In the genomic region with DNA sequence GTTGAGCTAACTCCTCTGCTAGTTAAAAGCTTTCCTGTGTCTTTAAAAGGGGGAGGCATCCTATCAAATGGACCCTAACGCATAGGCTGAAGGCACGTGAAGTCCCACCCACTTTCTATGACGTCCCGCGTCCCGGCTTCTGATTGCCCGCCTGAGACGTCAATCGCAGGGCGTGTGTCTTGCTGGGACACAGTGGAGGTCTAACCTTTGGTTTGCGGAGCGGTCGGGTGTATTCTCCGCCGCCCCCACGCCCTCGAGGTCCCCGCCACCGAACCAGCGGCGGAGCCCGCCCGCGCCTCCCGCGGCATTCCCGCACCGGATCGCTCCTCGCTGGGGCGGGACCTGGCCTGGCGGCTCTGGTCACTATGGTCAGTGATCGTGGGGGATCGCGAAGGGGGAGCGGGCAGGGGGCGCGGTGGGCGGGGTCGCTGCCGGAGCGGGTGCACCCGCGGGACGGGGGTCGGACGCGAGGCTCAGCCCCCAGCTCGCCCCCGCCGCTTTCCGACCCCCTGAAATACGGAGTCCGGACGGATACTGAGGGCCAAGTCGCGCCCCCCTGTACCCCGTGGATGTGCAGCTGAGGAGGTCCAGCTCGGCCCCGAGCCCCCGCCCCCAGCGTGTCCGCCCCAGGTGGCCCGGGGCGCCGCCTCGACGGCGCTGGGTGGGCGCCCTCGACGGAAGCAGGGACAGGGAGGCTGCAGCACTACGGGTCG, we compare ENCODE assay signal across 8 cellular contexts. TPM values are rescaled to one million over a fixed set of nuclear protein-coding genes. Genes with fewer than 3 reads are reported as not detected.
DNase-seq lines count a peak whose midpoint lies in the region; ATAC-seq, FAIRE-seq and TF ChIP-seq lines count a peak whose summit lies in the region.

Gene OTUB2 (plus strand): TSS at position 168 of the 713 bp plus-strand sequence. CDS start 198 bp downstream, at position 366.

- no peak within 1 kb of the TSS for H3K27ac ChIP-seq in ascending aorta
- no peak within 1 kb of the TSS for H3K27ac ChIP-seq in right cardiac atrium (ENCODE audit: low read length)
- no peak within 1 kb of the TSS for H3K27ac ChIP-seq in psoas muscle

- intact Hi-C loops in ascending aorta (cut with DNase I), result loop anchor here (1.0 to 10.0 kb wide), 4 partner anchors 54 to 252 kb away; partner anchors contain the start of genes IFI27L2 and PPP4R4
- intact Hi-C loops in right cardiac atrium (cut with DNase I), result no loop called here
- intact Hi-C loops in psoas muscle (cut with DNase I), result loop anchor here in 1 of 2 donors (10.0 kb wide), 1 partner anchor 372 kb away; no protein-coding TSS in a partner anchor

- H3K36me3 ChIP-seq in ascending aorta, result no peaks in the 10 kb centered on the region
- H3K36me3 ChIP-seq in psoas muscle (ENCODE audit: insufficient read depth in 1 of 2, low read depth in 1 of 2), result no peaks in the 10 kb centered on the region

- ATAC-seq in HG02938 (IDR thresholded peaks at IDR 0.05; ENCODE audit: unreplicated experiment), result peak; percentile 100
- peak; percentile 98 to 99 for ATAC-seq in right cardiac atrium
- ATAC-seq in psoas muscle, result peak; percentile 98 to 100 (median 100)

- no peak for TF ChIP-seq CTCF in GM13976 (IDR thresholded peaks at IDR 0.05; ENCODE audit: borderline replicate concordance, control extremely low read depth, extremely low read depth, insufficient read depth, missing control alignments)
- TF ChIP-seq CTCF in ascending aorta (IDR thresholded peaks at IDR 0.05), result no peak
- no peak for TF ChIP-seq CTCF in psoas muscle (IDR thresholded peaks at IDR 0.05)

- H3K4me3 ChIP-seq in ascending aorta (peak within 1 kb of the TSS; percentile 79 to 89), right cardiac atrium (ENCODE audit: low read length) (peak within 1 kb of the TSS; percentile 71), psoas muscle (peak within 1 kb of the TSS; percentile 79)

- peak; percentile 59 for FAIRE-seq in urothelium cell line (lab: Jason Lieb, UNC)

- in situ Hi-C loops in GM13976 (cut with MboI; ENCODE audit: low sequenced_read_pairs, unreplicated experiment), result no loop called here

- H3K27me3 ChIP-seq in ascending aorta, result no peaks in the 10 kb centered on the region
- no peaks in the 10 kb centered on the region for H3K27me3 ChIP-seq in right cardiac atrium (ENCODE audit: control insufficient read depth, insufficient read depth)
- H3K27me3 ChIP-seq in psoas muscle (ENCODE audit: insufficient read depth in 3 of 3, low read length in 2 of 3), result no peaks in the 10 kb centered on the region

- DNase-seq in GM13976 (ENCODE audit: low spot score), result peak; percentile 100
- peak; percentile 99 for DNase-seq in NCI-H1694 treated with DMSO at 0.1 percent for 48 hours (lab: John Stamatoyannopoulos, UW)
- peak; percentile 76 to 99 (median 92) for DNase-seq in T-helper 2 cell
- DNase-seq in ascending aorta (ENCODE audit: low spot score in 2 of 2), result peak; percentile 97 to 99
- peak; percentile 97 to 99 (median 99) for DNase-seq in right cardiac atrium
- peak; percentile 98 to 99 for DNase-seq in psoas muscle
- DNase-seq in urothelium cell line (ENCODE audit: low spot score), result peak; percentile 96

- under 1% methylated on average over 74 of the region's 74 CpGs for WGBS in right cardiac atrium
- 0 to 1% (median 0%) methylated on average over 55 to 74 of the region's 74 CpGs for WGBS in psoas muscle, 3 donors

- peaks cover 0 to 3% of the 10 kb centered on the region in 2 donors for H3K4me1 ChIP-seq in ascending aorta
- H3K4me1 ChIP-seq in right cardiac atrium (ENCODE audit: control insufficient read depth, insufficient read depth, low read length), result no peaks in the 10 kb centered on the region
- H3K4me1 ChIP-seq in psoas muscle, result no peaks in the 10 kb centered on the region

- H3K9me3 ChIP-seq in ascending aorta (no peaks in the 10 kb centered on the region), right cardiac atrium (ENCODE audit: control insufficient read depth, low read length) (no peaks in the 10 kb centered on the region), psoas muscle (no peaks in the 10 kb centered on the region)

RNA-seq across cellular contexts. Expression of gene OTUB2, which starts in this region (rescaled TPM):
- 0.21 TPM for total RNA-seq in ascending aorta
- total RNA-seq in right cardiac atrium, result under 1 TPM; 0.11 to 0.65 (median 0.39) TPM
- 0.18 TPM for polyA plus RNA-seq in right cardiac atrium
- under 1 TPM; 0.06 to 0.15 (median 0.10) TPM for total RNA-seq in psoas muscle
- polyA plus RNA-seq in psoas muscle, result under 1 TPM; 0.04 to 0.96 (median 0.09) TPM

Comparison
In these comparisons a context has a peak if more than half of its experiments do, and no peak if none do; other contexts are left out.
1. Peak in DNase-seq and H3K4me3 ChIP-seq in ascending aorta; RNA of the gene not detected or under 1 TPM.
2. Peak in DNase-seq, ATAC-seq and H3K4me3 ChIP-seq in right cardiac atrium; RNA of the gene not detected or under 1 TPM.
3. Peak in DNase-seq, ATAC-seq and H3K4me3 ChIP-seq in psoas muscle; RNA of the gene not detected or under 1 TPM.